In genomic region chr15:89087830-89088604, GRCh38 we compare ENCODE assay signal across 1 cellular context.
TF ChIP-seq lines count a peak whose summit lies in the region.

A gene with protein sequence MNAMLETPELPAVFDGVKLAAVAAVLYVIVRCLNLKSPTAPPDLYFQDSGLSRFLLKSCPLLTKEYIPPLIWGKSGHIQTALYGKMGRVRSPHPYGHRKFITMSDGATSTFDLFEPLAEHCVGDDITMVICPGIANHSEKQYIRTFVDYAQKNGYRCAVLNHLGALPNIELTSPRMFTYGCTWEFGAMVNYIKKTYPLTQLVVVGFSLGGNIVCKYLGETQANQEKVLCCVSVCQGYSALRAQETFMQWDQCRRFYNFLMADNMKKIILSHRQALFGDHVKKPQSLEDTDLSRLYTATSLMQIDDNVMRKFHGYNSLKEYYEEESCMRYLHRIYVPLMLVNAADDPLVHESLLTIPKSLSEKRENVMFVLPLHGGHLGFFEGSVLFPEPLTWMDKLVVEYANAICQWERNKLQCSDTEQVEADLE (plus strand): TSS chr15:89088456. CDS start chr15:89116328, 27,872 bp downstream.

TF ChIP-seq in HepG2, 621 proteins besides CTCF, POLR2A, EP300 and RAD21 (continued from another document and continues in another):
- peak; percentile 70 for TF ChIP-seq ZGPAT (CRISPR knock-in tag; IDR thresholded peaks at IDR 0.05)
- no peak for TF ChIP-seq ZKSCAN8 (CRISPR knock-in tag; IDR thresholded peaks at IDR 0.05; ENCODE audit: borderline replicate concordance)
- no peak for TF ChIP-seq NBN (conservative IDR thresholded peaks at IDR 0.05)
- peak; percentile 88 for TF ChIP-seq SAP130 (CRISPR knock-in tag; IDR thresholded peaks at IDR 0.05; ENCODE audit: low read depth)
- TF ChIP-seq MLX (CRISPR knock-in tag; IDR thresholded peaks at IDR 0.05), result no peak
- 0 out of 2 replicates have a peak, but pooled peaks have one; percentile 25 for TF ChIP-seq FOXA3 (CRISPR knock-in tag; IDR thresholded peaks at IDR 0.05)
- TF ChIP-seq NR1H2 (CRISPR knock-in tag; IDR thresholded peaks at IDR 0.05; ENCODE audit: borderline replicate concordance, low read depth), result no peak
- no peak for TF ChIP-seq EEA1 (CRISPR knock-in tag; IDR thresholded peaks at IDR 0.05; ENCODE audit: borderline replicate concordance)
- no peak for TF ChIP-seq ZNF530 (CRISPR knock-in tag; IDR thresholded peaks at IDR 0.05; ENCODE audit: low read depth)
- peak; percentile 71 for TF ChIP-seq RFX3 (CRISPR knock-in tag; IDR thresholded peaks at IDR 0.05)
- TF ChIP-seq PRPF4 (IDR thresholded peaks at IDR 0.05; ENCODE audit: low read depth, low read length, poor library complexity, severe bottlenecking), result no peak
- TF ChIP-seq SIX4 (CRISPR knock-in tag; IDR thresholded peaks at IDR 0.05), result 0 out of 2 replicates have a peak, but pooled peaks have one; percentile 27
- no peak for TF ChIP-seq ZNF768 (CRISPR knock-in tag; IDR thresholded peaks at IDR 0.05)
- no peak for TF ChIP-seq ZNF17 (CRISPR knock-in tag; IDR thresholded peaks at IDR 0.05)
- no peak for TF ChIP-seq CHD4 (IDR thresholded peaks at IDR 0.05; ENCODE audit: borderline replicate concordance, low read length)
- TF ChIP-seq NR2C2 (CRISPR knock-in tag; IDR thresholded peaks at IDR 0.05; ENCODE audit: borderline replicate concordance), result peak; percentile 43; the same call in 1 of the 2 replicates
- TF ChIP-seq, protein P1, sequence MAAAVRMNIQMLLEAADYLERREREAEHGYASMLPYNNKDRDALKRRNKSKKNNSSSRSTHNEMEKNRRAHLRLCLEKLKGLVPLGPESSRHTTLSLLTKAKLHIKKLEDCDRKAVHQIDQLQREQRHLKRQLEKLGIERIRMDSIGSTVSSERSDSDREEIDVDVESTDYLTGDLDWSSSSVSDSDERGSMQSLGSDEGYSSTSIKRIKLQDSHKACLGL (CRISPR knock-in tag; IDR thresholded peaks at IDR 0.05), result peak; percentile 58; the same call in 1 of the 2 replicates
- TF ChIP-seq ZNF572 (CRISPR knock-in tag; IDR thresholded peaks at IDR 0.05), result no peak
- no peak for TF ChIP-seq ZBTB42 (CRISPR knock-in tag; IDR thresholded peaks at IDR 0.05)
- TF ChIP-seq ZNF761 (CRISPR knock-in tag; conservative IDR thresholded peaks at IDR 0.05), result no peak
- TF ChIP-seq RNF2 (conservative IDR thresholded peaks at IDR 0.05; ENCODE audit: low read depth), result no peak
- no peak for TF ChIP-seq CBX2 (IDR thresholded peaks at IDR 0.05; ENCODE audit: low read depth, low read length)
- TF ChIP-seq CBX2 (CRISPR knock-in tag; IDR thresholded peaks at IDR 0.05; ENCODE audit: low read depth), result no peak
- peak; percentile 52 for TF ChIP-seq GATAD2A (CRISPR knock-in tag; IDR thresholded peaks at IDR 0.05)
- TF ChIP-seq, protein P2, sequence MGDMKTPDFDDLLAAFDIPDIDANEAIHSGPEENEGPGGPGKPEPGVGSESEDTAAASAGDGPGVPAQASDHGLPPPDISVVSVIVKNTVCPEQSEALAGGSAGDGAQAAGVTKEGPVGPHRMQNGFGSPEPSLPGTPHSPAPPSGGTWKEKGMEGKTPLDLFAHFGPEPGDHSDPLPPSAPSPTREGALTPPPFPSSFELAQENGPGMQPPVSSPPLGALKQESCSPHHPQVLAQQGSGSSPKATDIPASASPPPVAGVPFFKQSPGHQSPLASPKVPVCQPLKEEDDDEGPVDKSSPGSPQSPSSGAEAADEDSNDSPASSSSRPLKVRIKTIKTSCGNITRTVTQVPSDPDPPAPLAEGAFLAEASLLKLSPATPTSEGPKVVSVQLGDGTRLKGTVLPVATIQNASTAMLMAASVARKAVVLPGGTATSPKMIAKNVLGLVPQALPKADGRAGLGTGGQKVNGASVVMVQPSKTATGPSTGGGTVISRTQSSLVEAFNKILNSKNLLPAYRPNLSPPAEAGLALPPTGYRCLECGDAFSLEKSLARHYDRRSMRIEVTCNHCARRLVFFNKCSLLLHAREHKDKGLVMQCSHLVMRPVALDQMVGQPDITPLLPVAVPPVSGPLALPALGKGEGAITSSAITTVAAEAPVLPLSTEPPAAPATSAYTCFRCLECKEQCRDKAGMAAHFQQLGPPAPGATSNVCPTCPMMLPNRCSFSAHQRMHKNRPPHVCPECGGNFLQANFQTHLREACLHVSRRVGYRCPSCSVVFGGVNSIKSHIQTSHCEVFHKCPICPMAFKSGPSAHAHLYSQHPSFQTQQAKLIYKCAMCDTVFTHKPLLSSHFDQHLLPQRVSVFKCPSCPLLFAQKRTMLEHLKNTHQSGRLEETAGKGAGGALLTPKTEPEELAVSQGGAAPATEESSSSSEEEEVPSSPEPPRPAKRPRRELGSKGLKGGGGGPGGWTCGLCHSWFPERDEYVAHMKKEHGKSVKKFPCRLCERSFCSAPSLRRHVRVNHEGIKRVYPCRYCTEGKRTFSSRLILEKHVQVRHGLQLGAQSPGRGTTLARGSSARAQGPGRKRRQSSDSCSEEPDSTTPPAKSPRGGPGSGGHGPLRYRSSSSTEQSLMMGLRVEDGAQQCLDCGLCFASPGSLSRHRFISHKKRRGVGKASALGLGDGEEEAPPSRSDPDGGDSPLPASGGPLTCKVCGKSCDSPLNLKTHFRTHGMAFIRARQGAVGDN (CRISPR knock-in tag; IDR thresholded peaks at IDR 0.05), result peak; percentile 76
- TF ChIP-seq ZFP36 (IDR thresholded peaks at IDR 0.05; ENCODE audit: borderline replicate concordance, low read depth, low read length, partially characterized antibody), result no peak
- TF ChIP-seq ZNF792 (CRISPR knock-in tag; IDR thresholded peaks at IDR 0.05), result 0 out of 2 replicates have a peak, but pooled peaks have one; percentile 13
- no peak for TF ChIP-seq NFIB (CRISPR knock-in tag; IDR thresholded peaks at IDR 0.05; ENCODE audit: borderline replicate concordance)
- no peak for TF ChIP-seq ZNF432 (CRISPR knock-in tag; IDR thresholded peaks at IDR 0.05; ENCODE audit: borderline replicate concordance)
- TF ChIP-seq ZNF724P (CRISPR knock-in tag; IDR thresholded peaks at IDR 0.05; ENCODE audit: borderline replicate concordance), result no peak
- no peak for TF ChIP-seq ZKSCAN1 (IDR thresholded peaks at IDR 0.05; ENCODE audit: low read length)
- TF ChIP-seq, protein P3, sequence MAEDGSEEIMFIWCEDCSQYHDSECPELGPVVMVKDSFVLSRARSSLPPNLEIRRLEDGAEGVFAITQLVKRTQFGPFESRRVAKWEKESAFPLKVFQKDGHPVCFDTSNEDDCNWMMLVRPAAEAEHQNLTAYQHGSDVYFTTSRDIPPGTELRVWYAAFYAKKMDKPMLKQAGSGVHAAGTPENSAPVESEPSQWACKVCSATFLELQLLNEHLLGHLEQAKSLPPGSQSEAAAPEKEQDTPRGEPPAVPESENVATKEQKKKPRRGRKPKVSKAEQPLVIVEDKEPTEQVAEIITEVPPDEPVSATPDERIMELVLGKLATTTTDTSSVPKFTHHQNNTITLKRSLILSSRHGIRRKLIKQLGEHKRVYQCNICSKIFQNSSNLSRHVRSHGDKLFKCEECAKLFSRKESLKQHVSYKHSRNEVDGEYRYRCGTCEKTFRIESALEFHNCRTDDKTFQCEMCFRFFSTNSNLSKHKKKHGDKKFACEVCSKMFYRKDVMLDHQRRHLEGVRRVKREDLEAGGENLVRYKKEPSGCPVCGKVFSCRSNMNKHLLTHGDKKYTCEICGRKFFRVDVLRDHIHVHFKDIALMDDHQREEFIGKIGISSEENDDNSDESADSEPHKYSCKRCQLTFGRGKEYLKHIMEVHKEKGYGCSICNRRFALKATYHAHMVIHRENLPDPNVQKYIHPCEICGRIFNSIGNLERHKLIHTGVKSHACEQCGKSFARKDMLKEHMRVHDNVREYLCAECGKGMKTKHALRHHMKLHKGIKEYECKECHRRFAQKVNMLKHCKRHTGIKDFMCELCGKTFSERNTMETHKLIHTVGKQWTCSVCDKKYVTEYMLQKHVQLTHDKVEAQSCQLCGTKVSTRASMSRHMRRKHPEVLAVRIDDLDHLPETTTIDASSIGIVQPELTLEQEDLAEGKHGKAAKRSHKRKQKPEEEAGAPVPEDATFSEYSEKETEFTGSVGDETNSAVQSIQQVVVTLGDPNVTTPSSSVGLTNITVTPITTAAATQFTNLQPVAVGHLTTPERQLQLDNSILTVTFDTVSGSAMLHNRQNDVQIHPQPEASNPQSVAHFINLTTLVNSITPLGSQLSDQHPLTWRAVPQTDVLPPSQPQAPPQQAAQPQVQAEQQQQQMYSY (CRISPR knock-in tag; IDR thresholded peaks at IDR 0.05), result no peak
- TF ChIP-seq KIAA2018 (CRISPR knock-in tag; IDR thresholded peaks at IDR 0.05; ENCODE audit: borderline replicate concordance), result no peak
- peak; percentile 60; the same call in 1 of the 2 replicates for TF ChIP-seq PHF8 (CRISPR knock-in tag; IDR thresholded peaks at IDR 0.05)
- TF ChIP-seq DMAP1 (CRISPR knock-in tag; IDR thresholded peaks at IDR 0.05), result peak; percentile 55; the same call in 1 of the 2 replicates
- no peak; the same call in none of the 2 replicates for TF ChIP-seq THAP11 (CRISPR knock-in tag; IDR thresholded peaks at IDR 0.05)
- no peak for TF ChIP-seq SOX6 (IDR thresholded peaks at IDR 0.05)
- peak; percentile 46 for TF ChIP-seq SOX6 (CRISPR knock-in tag; IDR thresholded peaks at IDR 0.05)
- TF ChIP-seq GATAD1 (CRISPR knock-in tag; IDR thresholded peaks at IDR 0.05), result peak; percentile 37; the same call in 1 of the 2 replicates
- 0 out of 2 replicates have a peak, but pooled peaks have one; percentile 39 for TF ChIP-seq ZNF557 (CRISPR knock-in tag; IDR thresholded peaks at IDR 0.05)
- no peak for TF ChIP-seq ZNF776 (CRISPR knock-in tag; IDR thresholded peaks at IDR 0.05)
- no peak for TF ChIP-seq SATB2 (CRISPR knock-in tag; IDR thresholded peaks at IDR 0.05)
- TF ChIP-seq FOSL2 (CRISPR knock-in tag; IDR thresholded peaks at IDR 0.05), result peak; percentile 69
- no peak for TF ChIP-seq ZNF570 (CRISPR knock-in tag; IDR thresholded peaks at IDR 0.05; ENCODE audit: borderline replicate concordance)
- no peak for TF ChIP-seq PCBP1 (IDR thresholded peaks at IDR 0.05; ENCODE audit: borderline replicate concordance, low read depth, low read length)
- no peak for TF ChIP-seq FOXC1 (CRISPR knock-in tag; IDR thresholded peaks at IDR 0.05; ENCODE audit: borderline replicate concordance)
- no peak for TF ChIP-seq NAIF1 (CRISPR knock-in tag; IDR thresholded peaks at IDR 0.05; ENCODE audit: borderline replicate concordance)
- TF ChIP-seq PITX1 (CRISPR knock-in tag; IDR thresholded peaks at IDR 0.05), result 0 out of 2 replicates have a peak, but pooled peaks have one; percentile 18
- TF ChIP-seq RFXANK (CRISPR knock-in tag; IDR thresholded peaks at IDR 0.05), result 0 out of 2 replicates have a peak, but pooled peaks have one; percentile 23
